Comparison of ENCODE assay signal across 8 cellular contexts in the genomic region with DNA sequence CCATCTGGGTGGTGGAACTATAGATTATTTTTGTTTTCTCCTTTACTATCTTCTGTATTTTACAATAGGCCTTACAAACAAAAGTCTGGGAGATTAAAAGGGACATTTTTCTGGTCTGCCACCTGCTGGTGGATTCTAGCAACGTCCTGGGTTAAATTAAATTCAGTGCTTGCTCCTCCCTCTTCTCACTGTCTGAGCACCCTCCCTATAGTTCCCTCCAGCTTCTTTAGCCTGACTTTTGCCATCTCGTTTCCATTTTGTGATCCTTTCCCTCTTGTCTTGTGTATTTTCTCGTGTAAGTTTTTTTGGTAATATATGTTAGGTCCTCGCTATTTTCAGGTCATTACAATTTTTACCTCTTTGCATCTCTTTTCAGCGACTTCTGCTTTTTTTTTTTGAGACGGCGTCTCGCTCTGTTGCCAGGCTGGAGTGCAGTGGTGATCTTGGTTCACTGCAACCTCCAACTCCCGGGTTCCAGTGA. TPM values are rescaled to one million over a fixed set of nuclear protein-coding genes. Genes with fewer than 3 reads are reported as not detected.
DNase-seq lines count a peak whose midpoint lies in the region; ATAC-seq, FAIRE-seq and TF ChIP-seq lines count a peak whose summit lies in the region.

No MANE protein-coding gene starts in this region.

- ATAC-seq in GM18909 (IDR thresholded peaks at IDR 0.05; ENCODE audit: poor library complexity, unreplicated experiment): peak; percentile 83
- peak; percentile 81 for ATAC-seq in HG03342 (IDR thresholded peaks at IDR 0.05; ENCODE audit: unreplicated experiment)
- peak; percentile 94 for ATAC-seq in activated CD8-positive, alpha-beta T cell treated with anti-CD3 and anti-CD28 coated beads, Interleukin-2, amount 10 ng/mL, durations not matched to agents 7 days and 5 days
- ATAC-seq in stimulated activated effector memory CD8-positive, alpha-beta T cell treated with anti-CD3 and anti-CD28 coated beads, Interleukin-12 subunit alpha, Interleukin-12 subunit beta, amount 100 ng/mL, for 72 hours: peak; percentile 79

- TF ChIP-seq CTCF in BJ (IDR thresholded peaks at IDR 0.05; ENCODE audit: insufficient read depth, low read depth, low read length): peak; percentile 66

- peaks cover 4% of the 10 kb centered on the region for H3K36me3 ChIP-seq in BJ (ENCODE audit: control insufficient read depth, insufficient read depth, low read length)

- H3K4me3 Mint-ChIP-seq in activated CD8-positive, alpha-beta T cell treated with anti-CD3 and anti-CD28 coated beads, Interleukin-2, amount 10 ng/mL, durations not matched to agents 7 days and 5 days: peak overlapping the region; percentile 16
- H3K4me3 Mint-ChIP-seq in stimulated activated effector memory CD8-positive, alpha-beta T cell treated with anti-CD3 and anti-CD28 coated beads, Interleukin-12 subunit alpha, Interleukin-12 subunit beta, amount 100 ng/mL, for 72 hours: no peak overlapping the region

- H3K27ac Mint-ChIP-seq in activated CD8-positive, alpha-beta T cell treated with anti-CD3 and anti-CD28 coated beads, Interleukin-2, amount 10 ng/mL, durations not matched to agents 7 days and 5 days: no peak overlapping the region
- H3K27ac Mint-ChIP-seq in stimulated activated effector memory CD8-positive, alpha-beta T cell treated with anti-CD3 and anti-CD28 coated beads, Interleukin-12 subunit alpha, Interleukin-12 subunit beta, amount 100 ng/mL, for 72 hours: no peak overlapping the region

- H3K27me3 Mint-ChIP-seq in activated CD8-positive, alpha-beta T cell treated with anti-CD3 and anti-CD28 coated beads, Interleukin-2, amount 10 ng/mL, durations not matched to agents 7 days and 5 days (ENCODE audit: low read depth): no peaks in the 10 kb centered on the region

- POLR2A ChIA-PET in BJ (lab: Charles Lee): interaction anchor here (0.7 kb wide), 1 partner anchor 15 kb away, joined by 6 read pairs; no protein-coding TSS in a partner anchor
- POLR2A ChIA-PET in activated CD8-positive, alpha-beta T cell treated with anti-CD3 and anti-CD28 coated beads, Interleukin-2, amount 10 ng/mL, durations not matched to agents 7 days and 5 days (lab: Charles Lee): interaction anchor here (0.6 to 1.2 kb wide), 2 partner anchors 55 to 63 kb away, joined by 3 read pairs; no protein-coding TSS in a partner anchor

- H3K36me3 Mint-ChIP-seq in activated CD8-positive, alpha-beta T cell treated with anti-CD3 and anti-CD28 coated beads, Interleukin-2, amount 10 ng/mL, durations not matched to agents 7 days and 5 days (ENCODE audit: low read depth): peaks cover 11% of the 10 kb centered on the region
- H3K36me3 Mint-ChIP-seq in stimulated activated effector memory CD8-positive, alpha-beta T cell treated with anti-CD3 and anti-CD28 coated beads, Interleukin-12 subunit alpha, Interleukin-12 subunit beta, amount 100 ng/mL, for 72 hours: peaks cover 25% of the 10 kb centered on the region

- DNase-seq in BJ (ENCODE audit: low read depth) (peak; percentile 25), NOMO-1 (lab: John Stamatoyannopoulos, UW; ENCODE audit: unreplicated experiment in 2 of 2) (peak; percentile 51 to 72), mucosa of gallbladder (ENCODE audit: low spot score) (peak; percentile 73)
- DNase-seq in activated CD8-positive, alpha-beta T cell treated with anti-CD3 and anti-CD28 coated beads, Interleukin-2, amount 10 ng/mL, durations not matched to agents 7 days and 5 days: peak; percentile 78
- DNase-seq in stimulated activated effector memory CD8-positive, alpha-beta T cell treated with anti-CD3 and anti-CD28 coated beads, Interleukin-12 subunit alpha, Interleukin-12 subunit beta, amount 100 ng/mL, for 72 hours (ENCODE audit: low spot score in 2 of 2): peak; percentile 44 to 81

- peaks cover 2% of the 10 kb centered on the region for H3K9me3 Mint-ChIP-seq in activated CD8-positive, alpha-beta T cell treated with anti-CD3 and anti-CD28 coated beads, Interleukin-2, amount 10 ng/mL, durations not matched to agents 7 days and 5 days (ENCODE audit: insufficient read depth)
- H3K9me3 Mint-ChIP-seq in stimulated activated effector memory CD8-positive, alpha-beta T cell treated with anti-CD3 and anti-CD28 coated beads, Interleukin-12 subunit alpha, Interleukin-12 subunit beta, amount 100 ng/mL, for 72 hours: no peaks in the 10 kb centered on the region

- FAIRE-seq in endometrium (lab: Jason Lieb, UNC): peak; percentile 92

- no peaks in the 10 kb centered on the region for H3K27me3 ChIP-seq in BJ (ENCODE audit: control insufficient read depth, insufficient read depth, low read length)

- H3K4me1 Mint-ChIP-seq in activated CD8-positive, alpha-beta T cell treated with anti-CD3 and anti-CD28 coated beads, Interleukin-2, amount 10 ng/mL, durations not matched to agents 7 days and 5 days (ENCODE audit: low read depth): peaks cover 6% of the 10 kb centered on the region
- peaks cover 17% of the 10 kb centered on the region for H3K4me1 Mint-ChIP-seq in stimulated activated effector memory CD8-positive, alpha-beta T cell treated with anti-CD3 and anti-CD28 coated beads, Interleukin-12 subunit alpha, Interleukin-12 subunit beta, amount 100 ng/mL, for 72 hours

- CTCF ChIA-PET in BJ (lab: Yijun Ruan, JAX): interaction anchor here (0.6 to 1.4 kb wide), 6 partner anchors 10 to 803 kb away, joined by 3 to 4 read pairs (median 3); no protein-coding TSS in a partner anchor
- CTCF ChIA-PET in activated CD8-positive, alpha-beta T cell treated with anti-CD3 and anti-CD28 coated beads, Interleukin-2, amount 10 ng/mL, durations not matched to agents 7 days and 5 days (lab: Charles Lee): interaction anchor here (0.7 to 3.3 kb wide), 14 partner anchors 12 to 432 kb away, joined by 3 to 18 read pairs (median 4); partner anchors contain the start of genes ANKRD16, FBH1 and GDI2

- H3K4me3 ChIP-seq in BJ (ENCODE audit: low read depth, low read length): no peak overlapping the region

RNA-seq across cellular contexts. Expression of gene ANKRD16, which starts 16.1 kb away (rescaled TPM):
- polyA plus RNA-seq in BJ (2011; rRNA removed): 5.2 and 7.4 TPM in 2 replicates
- 6.1 and 10.9 TPM in 2 replicates for polyA minus RNA-seq in BJ (2011; rRNA and poly(A)+ RNA removed)
- 1 to 10 TPM; 5.2 to 5.7 TPM for total RNA-seq in activated CD8-positive, alpha-beta T cell treated with anti-CD3 and anti-CD28 coated beads, Interleukin-2, amount 10 ng/mL, durations not matched to agents 7 days and 5 days
- total RNA-seq in mucosa of gallbladder: 9.4 TPM

RNA-seq across cellular contexts. Expression of gene FBH1, which starts 16.5 kb away (rescaled TPM):
- polyA plus RNA-seq in BJ (2011; rRNA removed): 61.8 and 82.5 TPM in 2 replicates
- polyA minus RNA-seq in BJ (2011; rRNA and poly(A)+ RNA removed): 92.2 and 118 TPM in 2 replicates
- 10 to 100 TPM; 62.6 to 64.4 TPM for total RNA-seq in activated CD8-positive, alpha-beta T cell treated with anti-CD3 and anti-CD28 coated beads, Interleukin-2, amount 10 ng/mL, durations not matched to agents 7 days and 5 days
- 101 TPM for total RNA-seq in mucosa of gallbladder

Comparison
In these comparisons a context has a peak if more than half of its experiments do, and no peak if none do; other contexts are left out.
1. DNase-seq: peak in every context shown above with its lines; median percentile 78 in activated CD8-positive, alpha-beta T cell treated with anti-CD3 and anti-CD28 coated beads, Interleukin-2, amount 10 ng/mL, durations not matched to agents 7 days and 5 days; 73 in mucosa of gallbladder; 62 in stimulated activated effector memory CD8-positive, alpha-beta T cell treated with anti-CD3 and anti-CD28 coated beads, Interleukin-12 subunit alpha, Interleukin-12 subunit beta, amount 100 ng/mL, for 72 hours; 62 in NOMO-1; 25 in BJ.